ENCODE assay signal across 8 cellular contexts in the genomic region with DNA sequence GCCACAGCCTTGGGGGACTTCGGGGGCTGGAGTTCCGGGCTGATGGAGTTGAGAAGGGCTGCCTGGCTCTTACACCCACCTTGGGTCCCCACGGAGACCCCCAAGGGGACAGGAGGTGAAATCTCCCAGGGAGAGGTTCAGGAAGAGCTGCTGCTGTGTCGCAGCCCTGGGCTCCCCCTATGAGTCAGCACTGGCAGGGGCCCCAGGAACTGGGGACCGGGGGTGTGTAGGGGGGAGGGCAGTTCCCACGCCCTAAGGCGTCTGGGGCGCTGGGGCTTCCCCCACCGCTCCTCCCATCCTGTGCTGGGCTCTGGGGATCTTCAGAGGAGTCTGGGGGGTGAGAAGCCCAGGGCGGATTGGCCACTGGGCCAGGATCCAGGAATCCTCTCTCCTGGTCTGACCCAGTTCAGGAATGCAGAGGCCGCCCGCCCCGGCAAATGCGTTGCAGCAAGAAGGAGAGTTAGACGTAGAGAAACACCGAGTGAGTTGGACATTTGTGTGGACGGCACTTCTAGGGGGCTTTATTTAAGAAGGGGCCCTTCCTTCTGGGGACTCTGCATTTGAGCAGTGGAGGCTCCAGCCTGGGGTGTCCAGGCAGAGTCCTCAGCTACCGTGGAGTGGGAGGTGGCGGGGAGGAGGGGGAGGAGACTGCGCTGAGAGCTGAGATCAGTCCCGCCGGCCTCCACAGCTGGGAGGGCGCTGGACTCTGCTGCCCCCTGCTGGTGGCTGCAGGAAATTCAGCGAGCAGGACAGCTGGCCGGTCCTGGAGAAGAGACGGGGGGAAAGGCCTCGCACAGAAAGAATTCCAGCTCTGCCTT. TPM values are rescaled to one million over a fixed set of nuclear protein-coding genes. Genes with fewer than 3 reads are reported as not detected.
DNase-seq lines count a peak whose midpoint lies in the region; ATAC-seq lines count a peak whose summit lies in the region.

No MANE protein-coding gene starts in this region.

- no peaks in the 10 kb centered on the region for H3K9me3 Mint-ChIP-seq in activated CD4-positive, alpha-beta memory T cell treated with anti-CD3 and anti-CD28 coated beads, Interleukin-2, amount 10 ng/mL, durations not matched to agents 7 days and 5 days

- peak overlapping the region; percentile 89 for H3K27ac Mint-ChIP-seq in activated CD4-positive, alpha-beta memory T cell treated with anti-CD3 and anti-CD28 coated beads, Interleukin-2, amount 10 ng/mL, durations not matched to agents 7 days and 5 days

- H3K4me3 Mint-ChIP-seq in activated CD4-positive, alpha-beta memory T cell treated with anti-CD3 and anti-CD28 coated beads, Interleukin-2, amount 10 ng/mL, durations not matched to agents 7 days and 5 days, result peak overlapping the region; percentile 89

- CTCF ChIA-PET in activated CD4-positive, alpha-beta memory T cell treated with anti-CD3 and anti-CD28 coated beads, Interleukin-2, amount 10 ng/mL, durations not matched to agents 7 days and 5 days (lab: Charles Lee), result interaction anchor here (0.6 to 6.1 kb wide), 36 partner anchors 9 to 827 kb away, joined by 3 to 190 read pairs (median 4); partner anchors contain the start of genes C19orf53, DCAF15, MRI1 and ZSWIM4

- DNase-seq in Ammon's horn (ENCODE audit: low spot score), result peak; percentile 94
- DNase-seq in NCI-H748 (lab: John Stamatoyannopoulos, UW; ENCODE audit: unreplicated experiment), result peak; percentile 65
- DNase-seq in activated CD4-positive, alpha-beta memory T cell treated with anti-CD3 and anti-CD28 coated beads, Interleukin-2, amount 10 ng/mL, durations not matched to agents 7 days and 5 days, result peak; percentile 92
- DNase-seq in effector CD4-positive, alpha-beta T cell, result peak; percentile 86
- peak; percentile 95 for DNase-seq in medulla oblongata (ENCODE audit: extremely low spot score)
- peak; percentile 78 to 87 (median 87) for DNase-seq in stimulated activated CD4-positive, alpha-beta T cell treated with anti-CD3 and anti-CD28 coated beads, TNF-alpha, amount 100 ng/mL, for 48 hours (ENCODE audit: low read depth in 3 of 3)

- no peaks in the 10 kb centered on the region for H3K36me3 Mint-ChIP-seq in activated CD4-positive, alpha-beta memory T cell treated with anti-CD3 and anti-CD28 coated beads, Interleukin-2, amount 10 ng/mL, durations not matched to agents 7 days and 5 days (ENCODE audit: low read depth)

- H3K27me3 Mint-ChIP-seq in activated CD4-positive, alpha-beta memory T cell treated with anti-CD3 and anti-CD28 coated beads, Interleukin-2, amount 10 ng/mL, durations not matched to agents 7 days and 5 days, result peaks cover 24% of the 10 kb centered on the region

- ATAC-seq in GM19035 (IDR thresholded peaks at IDR 0.05; ENCODE audit: unreplicated experiment) (peak; percentile 72), HG03378 (IDR thresholded peaks at IDR 0.05; ENCODE audit: unreplicated experiment) (peak; percentile 52)

- POLR2A ChIA-PET in activated CD4-positive, alpha-beta memory T cell treated with anti-CD3 and anti-CD28 coated beads, Interleukin-2, amount 10 ng/mL, durations not matched to agents 7 days and 5 days (lab: Charles Lee), result interaction anchor here (0.6 to 5.4 kb wide), 14 partner anchors 9 to 585 kb away, joined by 3 to 66 read pairs (median 10); partner anchors contain the start of genes C19orf53, MRI1 and ZSWIM4

- peaks cover 49% of the 10 kb centered on the region for H3K4me1 Mint-ChIP-seq in activated CD4-positive, alpha-beta memory T cell treated with anti-CD3 and anti-CD28 coated beads, Interleukin-2, amount 10 ng/mL, durations not matched to agents 7 days and 5 days

RNA-seq across cellular contexts. Expression of gene NANOS3, which starts 15.0 kb away (rescaled TPM):
- under 1 TPM; 0.65 to 0.95 TPM for total RNA-seq in activated CD4-positive, alpha-beta memory T cell treated with anti-CD3 and anti-CD28 coated beads, Interleukin-2, amount 10 ng/mL, durations not matched to agents 7 days and 5 days

RNA-seq across cellular contexts. Expression of gene BRME1, which starts 44.0 kb away (rescaled TPM):
- 1 to 10 TPM; 3.8 to 4.4 TPM for total RNA-seq in activated CD4-positive, alpha-beta memory T cell treated with anti-CD3 and anti-CD28 coated beads, Interleukin-2, amount 10 ng/mL, durations not matched to agents 7 days and 5 days

RNA-seq across cellular contexts. Expression of gene CC2D1A, which starts 44.1 kb away (rescaled TPM):
- total RNA-seq in activated CD4-positive, alpha-beta memory T cell treated with anti-CD3 and anti-CD28 coated beads, Interleukin-2, amount 10 ng/mL, durations not matched to agents 7 days and 5 days, result 10 to 100 TPM; 30.6 to 32.7 TPM

Comparison
In these comparisons a context has a peak if more than half of its experiments do, and no peak if none do; other contexts are left out.
1. Peak in every context shown above with its lines: DNase-seq and ATAC-seq.